In genomic region chr3:58188921-58189451, GRCh38 we compare ENCODE assay signal across 25 cellular contexts. TPM values are rescaled to one million over a fixed set of nuclear protein-coding genes. Genes with fewer than 3 reads are reported as not detected.
DNase-seq lines count a peak whose midpoint lies in the region; ATAC-seq, FAIRE-seq and TF ChIP-seq lines count a peak whose summit lies in the region.
"Had no signal": no experiment of that assay in that cellular context is flagged by ENCODE, and none has a peak within 500 bp of the region (broad histone marks: within the 10 kb centered on the region; RNA-seq: fewer than 3 reads in every experiment).

No MANE protein-coding gene starts in this region.

- ATAC-seq in left cardiac atrium (peak; percentile 50 to 61), HG02840 (IDR thresholded peaks at IDR 0.05; ENCODE audit: low FRiP score, unreplicated experiment) (no peak)
- ATAC-seq: A549, psoas muscle, T-helper 17 cell had no signal

- peaks cover 26% of the 10 kb centered on the region for H3K4me1 Mint-ChIP-seq in neural crest cell
- H3K4me1 Mint-ChIP-seq: nephron had no signal

- no peak overlapping the region for H3K4me3 Mint-ChIP-seq in neural crest cell
- H3K4me3 Mint-ChIP-seq: activated CD4-positive, alpha-beta memory T cell treated with anti-CD3 and anti-CD28 coated beads for 36 hours; nephron; T-helper 17 cell had no signal

- peak; percentile 44 for DNase-seq in ELF-1 (ENCODE audit: low read depth, low spot score)
- DNase-seq in UCSD-AML1 (lab: John Stamatoyannopoulos, UW; ENCODE audit: unreplicated experiment), result peak; percentile 22
- no peak for DNase-seq in left cardiac atrium
- DNase-seq in neural crest cell (ENCODE audit: low read depth, low spot score), result no peak
- DNase-seq in OCI-M2 (lab: John Stamatoyannopoulos, UW; ENCODE audit: unreplicated experiment), result no peak
- DNase-seq in ureter (ENCODE audit: low spot score), result no peak
- no peak for DNase-seq in HTR-8/SVneo (ENCODE audit: insufficient read length, low spot score)
- DNase-seq: activated CD4-positive, alpha-beta memory T cell treated with anti-CD3 and anti-CD28 coated beads for 36 hours; activated T-cell treated with anti-CD3 and anti-CD28 coated beads for 4 hours; amniotic stem cell; BE2C; Calu3; IMR-90; NCI-H1417; NCI-H2107; psoas muscle; SIG-M5; stimulated activated CD8-positive, alpha-beta memory T cell treated with anti-CD3 and anti-CD28 coated beads, Interleukin-4, amount 100 ng/mL, for 48 hours; T-helper 17 cell had no signal

- no peaks in the 10 kb centered on the region for H3K36me3 Mint-ChIP-seq in neural crest cell (ENCODE audit: low read depth)
- H3K36me3 Mint-ChIP-seq: activated CD4-positive, alpha-beta memory T cell treated with anti-CD3 and anti-CD28 coated beads for 36 hours had no signal

- H3K27ac Mint-ChIP-seq in neural crest cell (ENCODE audit: unreplicated experiment), result peak overlapping the region; percentile 67
- H3K27ac Mint-ChIP-seq: activated CD4-positive, alpha-beta memory T cell treated with anti-CD3 and anti-CD28 coated beads for 36 hours; nephron; T-helper 17 cell had no signal

- no peak for FAIRE-seq in HTR-8/SVneo (lab: Jason Lieb, UNC)
- FAIRE-seq: A549 had no signal

- H3K27me3 Mint-ChIP-seq in neural crest cell (ENCODE audit: low read depth), result peaks cover 2% of the 10 kb centered on the region
- H3K27me3 Mint-ChIP-seq: activated CD4-positive, alpha-beta memory T cell treated with anti-CD3 and anti-CD28 coated beads for 36 hours; T-helper 17 cell had no signal

- intact Hi-C loops in left cardiac atrium (cut with DNase I), result loop anchor here (5.0 kb wide), 2 partner anchors 113 to 223 kb away; no protein-coding TSS in a partner anchor

- no peak for TF ChIP-seq CTCF in neural crest cell (conservative IDR thresholded peaks at IDR 0.05)

- H3K9me3 Mint-ChIP-seq in neural crest cell, result no peaks in the 10 kb centered on the region
- H3K9me3 Mint-ChIP-seq: activated CD4-positive, alpha-beta memory T cell treated with anti-CD3 and anti-CD28 coated beads for 36 hours had no signal

RNA-seq across cellular contexts. Expression of gene DNASE1L3, which starts 21.8 kb away (rescaled TPM):
- total RNA-seq in left cardiac atrium (1 to 10 TPM; 1.4 to 3.4 TPM), neural crest cell (not detected in 2 replicates), ureter (6.1 TPM)
- total RNA-seq: activated CD4-positive, alpha-beta memory T cell treated with anti-CD3 and anti-CD28 coated beads for 36 hours; Calu3; Daoy; fibroblast of villous mesenchyme; IMR-90; M059J had no signal

RNA-seq across cellular contexts. Expression of gene ABHD6, which starts 48.6 kb away (rescaled TPM):
- total RNA-seq in left cardiac atrium, result 10 to 100 TPM in 1 of 2 donors, 1 to 10 TPM in 1; 7.0 to 11.7 TPM
- total RNA-seq in neural crest cell, result 5.5 and 7.3 TPM in 2 replicates
- 8.3 TPM for total RNA-seq in ureter

Comparison
In these comparisons a context has a peak if more than half of its experiments do, and no peak if none do; other contexts are left out.
1. DNase-seq: peak in ELF-1 (single experiment) and UCSD-AML1 (single experiment); none in left cardiac atrium (single experiment), neural crest cell (single experiment), OCI-M2 (single experiment), ureter (single experiment) and HTR-8/SVneo (single experiment).